23 cellular contexts compared by ENCODE assay signal in genomic region chr5:94360382-94360781, GRCh38.
DNase-seq lines count a peak whose midpoint lies in the region; ATAC-seq and TF ChIP-seq lines count a peak whose summit lies in the region.
"Had no signal": no experiment of that assay in that cellular context is flagged by ENCODE, and none has a peak within 500 bp of the region (broad histone marks: within the 10 kb centered on the region; RNA-seq: fewer than 3 reads in every experiment).

No MANE protein-coding gene starts in this region.

- H3K36me3 Mint-ChIP-seq in endodermal cell (ENCODE audit: low read depth), result peaks cover 17% of the 10 kb centered on the region

- peak overlapping the region; percentile 60 for H3K9ac ChIP-seq in ES-I3 (ENCODE audit: low read depth, low read length)
- peak overlapping the region; percentile 89 for H3K9ac ChIP-seq in HUES48 (ENCODE audit: low read depth, low read length)
- H3K9ac ChIP-seq in endodermal cell (ENCODE audit: extremely low read depth, low read length, poor library complexity, severe bottlenecking), result peak overlapping the region; percentile 66

- ATAC-seq in HG02763 (IDR thresholded peaks at IDR 0.05; ENCODE audit: unreplicated experiment), result no peak

- H3K9me3 Mint-ChIP-seq in endodermal cell, result peaks cover 10% of the 10 kb centered on the region
- H3K9me3 Mint-ChIP-seq: CD8-positive, alpha-beta memory T cell; HFFc6; IgD-negative memory B cell had no signal

- peak overlapping the region; percentile 79 for H3K27ac Mint-ChIP-seq in endodermal cell
- H3K27ac Mint-ChIP-seq: HFFc6, IgD-negative memory B cell had no signal

- H3K9me3 ChIP-seq in ES-I3 (ENCODE audit: control insufficient read depth, insufficient read depth, low read length) (no peaks in the 10 kb centered on the region), HUES48 (ENCODE audit: control insufficient read depth, insufficient read depth, low read length) (no peaks in the 10 kb centered on the region), endodermal cell (ENCODE audit: control insufficient read depth, low read length) (peaks cover 18% of the 10 kb centered on the region), tibial nerve (no peaks in the 10 kb centered on the region)
- H3K9me3 ChIP-seq: Peyer's patch, SJSA1 had no signal

- H3K27me3 ChIP-seq in HUES48 (ENCODE audit: control insufficient read depth, insufficient read depth, low read length) (no peaks in the 10 kb centered on the region), endodermal cell (ENCODE audit: control insufficient read depth, insufficient read depth, low read length, poor library complexity, severe bottlenecking) (no peaks in the 10 kb centered on the region), tibial nerve (no peaks in the 10 kb centered on the region)
- H3K27me3 ChIP-seq: Peyer's patch, SJSA1 had no signal

- H3K4me3 ChIP-seq in HUES48 (ENCODE audit: low read depth, low read length) (peak overlapping the region; percentile 85), endodermal cell (ENCODE audit: low read length) (peak overlapping the region; percentile 77), iPS-11a (ENCODE audit: low read depth, low read length) (peak overlapping the region; percentile 55), tibial nerve (no peak overlapping the region)
- H3K4me3 ChIP-seq: Peyer's patch, SJSA1 had no signal

- H3K27ac ChIP-seq in HUES48 (ENCODE audit: low read depth, low read length) (peak overlapping the region; percentile 94), endodermal cell (ENCODE audit: low read depth, low read length) (no peak overlapping the region), tibial nerve (no peak overlapping the region)
- H3K27ac ChIP-seq: C4-2B, Peyer's patch, SJSA1 had no signal

- H3K4me3 Mint-ChIP-seq in endodermal cell, result peak overlapping the region; percentile 56
- H3K4me3 Mint-ChIP-seq: CD8-positive, alpha-beta memory T cell; HFFc6; IgD-negative memory B cell had no signal

- H3K27me3 Mint-ChIP-seq in endodermal cell (ENCODE audit: insufficient read depth), result no peaks in the 10 kb centered on the region
- H3K27me3 Mint-ChIP-seq: CD8-positive, alpha-beta memory T cell; IgD-negative memory B cell had no signal

- DNase-seq in endodermal cell (no peak), tibial nerve (ENCODE audit: low spot score in 2 of 2) (no peak), hippocampal formation (lab: John Stamatoyannopoulos, UW) (no peak), DMS53 treated with DMSO at 0.1 percent for 48 hours (lab: John Stamatoyannopoulos, UW; ENCODE audit: unreplicated experiment) (no peak)
- DNase-seq: Calu3; CD8-positive, alpha-beta memory T cell; DMS153; GDM1; HFFc6; MV-4-11; NCI-H1105 treated with DMSO at 0.1 percent for 48 hours; NCI-H2029 treated with DMSO at 0.1 percent for 48 hours; NCI-H345; NCI-H774; NK-92 treated with Interleukin-12 subunit alpha and Interleukin-12 subunit beta, amount 100 ng/mL, for 24 hours; Peyer's patch had no signal

- WGBS in endodermal cell (ENCODE audit: insufficient coverage in 1 of 2, insufficient read length in 1 of 2), 2 experiments, result 83 to 86% methylated on average over 1 to 2 of the region's 2 CpGs
- WGBS in tibial nerve, 2 donors, result 81 to 90% methylated on average over 2 of the region's 2 CpGs

- peaks cover 3% of the 10 kb centered on the region; the same call in 1 of the 2 replicates for H3K36me3 ChIP-seq in ES-I3 (ENCODE audit: insufficient read depth, low read length)
- peaks cover 37% of the 10 kb centered on the region for H3K36me3 ChIP-seq in HUES48 (ENCODE audit: control insufficient read depth, insufficient read depth, low read length)
- peaks cover 22% of the 10 kb centered on the region for H3K36me3 ChIP-seq in endodermal cell (ENCODE audit: control insufficient read depth, insufficient read depth, low read length)
- no peaks in the 10 kb centered on the region for H3K36me3 ChIP-seq in tibial nerve
- H3K36me3 ChIP-seq: Peyer's patch, SJSA1 had no signal

- peaks cover 39% of the 10 kb centered on the region for H3K4me1 Mint-ChIP-seq in endodermal cell
- H3K4me1 Mint-ChIP-seq: CD8-positive, alpha-beta memory T cell; IgD-negative memory B cell had no signal

- TF ChIP-seq EP300 in tibial nerve (IDR thresholded peaks at IDR 0.05), result no peak

- TF ChIP-seq CTCF in endodermal cell (conservative IDR thresholded peaks at IDR 0.05), result no peak
- no peak for TF ChIP-seq CTCF in tibial nerve (IDR thresholded peaks at IDR 0.05)

- peaks cover 7% of the 10 kb centered on the region; the same call in 1 of the 2 replicates for H3K4me1 ChIP-seq in ES-I3 (ENCODE audit: insufficient read depth, low read length)
- H3K4me1 ChIP-seq in HUES48 (ENCODE audit: control insufficient read depth, insufficient read depth, low read length), result peaks cover 41% of the 10 kb centered on the region
- peaks cover 4% of the 10 kb centered on the region for H3K4me1 ChIP-seq in endodermal cell (ENCODE audit: control insufficient read depth, insufficient read depth, low read length)
- no peaks in the 10 kb centered on the region for H3K4me1 ChIP-seq in tibial nerve
- H3K4me1 ChIP-seq: Peyer's patch, SJSA1 had no signal

- TF ChIP-seq POLR2A in tibial nerve (IDR thresholded peaks at IDR 0.05), result no peak

Comparison
In these comparisons a context has a peak if more than half of its experiments do, and no peak if none do; other contexts are left out.
1. H3K4me3 ChIP-seq: peak in HUES48 (single experiment), endodermal cell (single experiment) and iPS-11a (single experiment); none in tibial nerve (0 of 4).
2. Peak in every context shown above with its lines, with median percentiles within 50 percentile points of each other: H3K9ac ChIP-seq.